Comparison of ENCODE assay signal across 18 cellular contexts in genomic region chr22:21650280-21650679, GRCh38. TPM values are rescaled to one million over a fixed set of nuclear protein-coding genes. Genes with fewer than 3 reads are reported as not detected.
DNase-seq lines count a peak whose midpoint lies in the region; ATAC-seq, FAIRE-seq and TF ChIP-seq lines count a peak whose summit lies in the region.
"Had no signal": no experiment of that assay in that cellular context is flagged by ENCODE, and none has a peak within 500 bp of the region (broad histone marks: within the 10 kb centered on the region; RNA-seq: fewer than 3 reads in every experiment).

No MANE protein-coding gene starts in this region.

- H3K27me3 ChIP-seq in OCI-LY1 (ENCODE audit: insufficient read depth, low read length) (no peaks in the 10 kb centered on the region), K562 (ENCODE audit: control insufficient read depth in 2 of 2, insufficient read depth in 2 of 2, low read length in 2 of 2) (no peaks in the 10 kb centered on the region), foreskin keratinocyte (no peaks in the 10 kb centered on the region)

- H3F3A ChIP-seq in OCI-LY1 (ENCODE audit: insufficient read depth, low read length): no peaks in the 10 kb centered on the region

- no peaks in the 10 kb centered on the region for H3K9me3 Mint-ChIP-seq in activated naive CD4-positive, alpha-beta T cell treated with anti-CD3 and anti-CD28 coated beads, Interleukin-2, amount 10 ng/mL, durations not matched to agents 7 days and 5 days
- H3K9me3 Mint-ChIP-seq in activated naive CD4-positive, alpha-beta T cell treated with anti-CD3 and anti-CD28 coated beads, Interleukin-2, amount 50 U/mL, for 72 hours: no peaks in the 10 kb centered on the region
- H3K9me3 Mint-ChIP-seq in stimulated activated effector memory CD8-positive, alpha-beta T cell treated with anti-CD3 and anti-CD28 coated beads, Interleukin-12 subunit alpha, Interleukin-12 subunit beta, amount 100 ng/mL, for 72 hours: no peaks in the 10 kb centered on the region

- peaks cover 37% of the 10 kb centered on the region for H3K36me3 ChIP-seq in OCI-LY1 (ENCODE audit: insufficient read depth, low read length)
- H3K36me3 ChIP-seq in K562 (ENCODE audit: control insufficient read depth, insufficient read depth, low read length): peaks cover 66% of the 10 kb centered on the region
- H3K36me3 ChIP-seq: thoracic aorta had no signal

- intact Hi-C loops in K562 (cut with micrococcal nuclease): loop anchor here (10.0 kb wide), 1 partner anchor 795 kb away; the partner anchor contains the start of genes PI4KA and SNAP29

- H3K9me1 ChIP-seq in K562 (ENCODE audit: control insufficient read depth, insufficient read depth, low read length): peaks cover 18% of the 10 kb centered on the region

- CTCF ChIA-PET in activated naive CD4-positive, alpha-beta T cell treated with anti-CD3 and anti-CD28 coated beads, Interleukin-2, amount 10 ng/mL, durations not matched to agents 7 days and 5 days (lab: Charles Lee): interaction anchor here (0.6 to 4.1 kb wide), 2 partner anchors 8 to 20 kb away, joined by 3 to 19 read pairs; partner anchors contain the start of gene SDF2L1
- CTCF ChIA-PET in K562 (lab: Yijun Ruan, JAX; ENCODE audit: low intra/inter-chr PET ratio): interaction anchor here (1.0 kb wide), 1 partner anchor 79 kb away, joined by 3 read pairs; no protein-coding TSS in a partner anchor

- peak overlapping the region; percentile 53 for H3K27ac ChIP-seq in OCI-LY1 (ENCODE audit: low read depth, low read length, poor library complexity, severe bottlenecking)
- 0 out of 3 replicates have a peak overlapping the region, but pooled peaks have one; percentile 0 for H3K27ac ChIP-seq in K562 (ENCODE audit: extremely low read depth, low read depth, low read length)
- no peak overlapping the region for H3K27ac ChIP-seq in foreskin keratinocyte
- H3K27ac ChIP-seq: coronary artery, SK-N-MC, thoracic aorta had no signal

- FAIRE-seq in K562 (lab: Jason Lieb, UNC): no peak
- FAIRE-seq: frontal cortex had no signal

- WGBS in K562 (ENCODE audit: insufficient coverage, low coverage, missing lambda C conversion rate): 48% methylated on average over 7 of the region's 7 CpGs

- TF ChIP-seq RAD21 in K562 (CRISPR knock-in tag; conservative IDR thresholded peaks at IDR 0.05 in 1 of 2, IDR thresholded peaks at IDR 0.05 in 1 of 2): no peak

- H3K4me3 Mint-ChIP-seq in activated naive CD4-positive, alpha-beta T cell treated with anti-CD3 and anti-CD28 coated beads, Interleukin-2, amount 10 ng/mL, durations not matched to agents 7 days and 5 days: peak overlapping the region; percentile 93
- H3K4me3 Mint-ChIP-seq in stimulated activated effector memory CD8-positive, alpha-beta T cell treated with anti-CD3 and anti-CD28 coated beads, Interleukin-12 subunit alpha, Interleukin-12 subunit beta, amount 100 ng/mL, for 72 hours: peak overlapping the region; percentile 89

- H3K79me2 ChIP-seq in OCI-LY1 (ENCODE audit: insufficient read depth, low read length): no peaks in the 10 kb centered on the region
- H3K79me2 ChIP-seq in K562 (ENCODE audit: control insufficient read depth, insufficient read depth, low read length): peaks cover 27% of the 10 kb centered on the region

- H4K20me1 ChIP-seq in OCI-LY1 (ENCODE audit: insufficient read depth, low read length) (no peaks in the 10 kb centered on the region), K562 (replicated peaks; ENCODE audit: control insufficient read depth, insufficient read depth, low read length) (peaks cover 19% of the 10 kb centered on the region)

- TF ChIP-seq CTCF in OCI-LY1 (IDR thresholded peaks at IDR 0.05; ENCODE audit: low read length) (no peak), K562 (IDR thresholded peaks at IDR 0.05 in 2 of 3, conservative IDR thresholded peaks at IDR 0.05 in 1 of 3; ENCODE audit: insufficient read depth in 2 of 3, low read depth in 1 of 3, low read length in 3 of 3) (0 out of 6 replicates have a peak, but pooled peaks of 1 of the 3 experiments have one; percentile 5), foreskin keratinocyte (conservative IDR thresholded peaks at IDR 0.05) (no peak)

- peaks cover 24% of the 10 kb centered on the region for H3K4me1 ChIP-seq in OCI-LY1 (ENCODE audit: insufficient read depth, low read length, severe bottlenecking)
- peaks cover 29 to 39% of the 10 kb centered on the region in 2 experiments for H3K4me1 ChIP-seq in K562 (replicated peaks in 1 of 2; ENCODE audit: control insufficient read depth in 2 of 2, insufficient read depth in 2 of 2, low read length in 2 of 2)
- H3K4me1 ChIP-seq in foreskin keratinocyte: no peaks in the 10 kb centered on the region

- H3K4me3 ChIP-seq in OCI-LY1 (ENCODE audit: low read depth, low read length, poor library complexity, severe bottlenecking) (no peak overlapping the region), K562 (no peak overlapping the region)
- H3K4me3 ChIP-seq: coronary artery had no signal

- in situ Hi-C loops in K562 (cut with MboI): loop anchor here (25.0 kb wide), 1 partner anchor 1313 kb away; no protein-coding TSS in a partner anchor

- POLR2A ChIA-PET in K562 (lab: Yijun Ruan, JAX): interaction anchor here (1.6 to 75.5 kb wide), 4 partner anchors 9 to 82 kb away, joined by 8 to 4622 read pairs (median 96); partner anchors contain the start of genes CCDC116, PPIL2, SDF2L1 and YDJC

- H2AFZ ChIP-seq in OCI-LY1 (ENCODE audit: low read length): no peak overlapping the region
- no peak overlapping the region for H2AFZ ChIP-seq in K562 (ENCODE audit: low read depth, low read length)

- no peaks in the 10 kb centered on the region for H3K27me3 Mint-ChIP-seq in activated naive CD4-positive, alpha-beta T cell treated with anti-CD3 and anti-CD28 coated beads, Interleukin-2, amount 10 ng/mL, durations not matched to agents 7 days and 5 days

- H3K27ac Mint-ChIP-seq in activated naive CD4-positive, alpha-beta T cell treated with anti-CD3 and anti-CD28 coated beads, Interleukin-2, amount 10 ng/mL, durations not matched to agents 7 days and 5 days: no peak overlapping the region
- H3K27ac Mint-ChIP-seq in activated naive CD4-positive, alpha-beta T cell treated with anti-CD3 and anti-CD28 coated beads, Interleukin-2, amount 50 U/mL, for 72 hours: peak overlapping the region in 1 of 2 donors; percentile 56
- H3K27ac Mint-ChIP-seq in stimulated activated effector memory CD8-positive, alpha-beta T cell treated with anti-CD3 and anti-CD28 coated beads, Interleukin-12 subunit alpha, Interleukin-12 subunit beta, amount 100 ng/mL, for 72 hours: no peak overlapping the region

- TF ChIP-seq POLR2A in K562 (conservative IDR thresholded peaks at IDR 0.05): no peak

- peaks cover 18% of the 10 kb centered on the region for H3K36me3 Mint-ChIP-seq in activated naive CD4-positive, alpha-beta T cell treated with anti-CD3 and anti-CD28 coated beads, Interleukin-2, amount 10 ng/mL, durations not matched to agents 7 days and 5 days
- H3K36me3 Mint-ChIP-seq in activated naive CD4-positive, alpha-beta T cell treated with anti-CD3 and anti-CD28 coated beads, Interleukin-2, amount 50 U/mL, for 72 hours: peaks cover 5 to 9% of the 10 kb centered on the region in 2 donors
- H3K36me3 Mint-ChIP-seq in stimulated activated effector memory CD8-positive, alpha-beta T cell treated with anti-CD3 and anti-CD28 coated beads, Interleukin-12 subunit alpha, Interleukin-12 subunit beta, amount 100 ng/mL, for 72 hours: peaks cover 41% of the 10 kb centered on the region

- H3K9ac ChIP-seq in OCI-LY1 (ENCODE audit: low read length) (no peak overlapping the region), K562 (ENCODE audit: insufficient read depth in 1 of 2, low read depth in 2 of 2, low read length in 2 of 2) (peak overlapping the region in 1 of 2 experiments; percentile 1; a peak in 1 of 4 replicates)

- 0 out of 2 replicates have a peak, but pooled peaks have one; percentile 12 for TF ChIP-seq EP300 in K562 (IDR thresholded peaks at IDR 0.05; ENCODE audit: low read length)

- no peaks in the 10 kb centered on the region for H3K9me2 ChIP-seq in OCI-LY1 (ENCODE audit: low read depth, low read length)

- ATAC-seq in activated naive CD4-positive, alpha-beta T cell treated with anti-CD3 and anti-CD28 coated beads, Interleukin-2, amount 50 U/mL, for 72 hours: no peak
- no peak for ATAC-seq in K562
- ATAC-seq in stimulated activated effector memory CD8-positive, alpha-beta T cell treated with anti-CD3 and anti-CD28 coated beads, Interleukin-12 subunit alpha, Interleukin-12 subunit beta, amount 100 ng/mL, for 72 hours: no peak
- ATAC-seq in foreskin keratinocyte: no peak

- H3K9me3 ChIP-seq in OCI-LY1 (ENCODE audit: low read length): no peaks in the 10 kb centered on the region
- no peaks in the 10 kb centered on the region for H3K9me3 ChIP-seq in K562 (replicated peaks; ENCODE audit: control insufficient read depth, insufficient read depth, low read depth, low read length)
- H3K9me3 ChIP-seq: thoracic aorta had no signal

- no peak overlapping the region for H3K4me2 ChIP-seq in OCI-LY1 (ENCODE audit: low read length)
- H3K4me2 ChIP-seq in K562 (ENCODE audit: insufficient read depth, low read length): no peak overlapping the region

- DNase-seq in activated naive CD4-positive, alpha-beta T cell treated with anti-CD3 and anti-CD28 coated beads, Interleukin-2, amount 10 ng/mL, durations not matched to agents 7 days and 5 days: no peak
- DNase-seq in activated naive CD4-positive, alpha-beta T cell treated with anti-CD3 and anti-CD28 coated beads, Interleukin-2, amount 50 U/mL, for 72 hours (ENCODE audit: low spot score in 2 of 2): no peak
- DNase-seq in K562 (ENCODE audit: extremely low read depth in 1 of 4, low spot score in 3 of 4): peak in 1 of 4 experiments; percentile 54
- DNase-seq in stimulated activated effector memory CD8-positive, alpha-beta T cell treated with anti-CD3 and anti-CD28 coated beads, Interleukin-12 subunit alpha, Interleukin-12 subunit beta, amount 100 ng/mL, for 72 hours (ENCODE audit: low spot score in 2 of 2): no peak
- no peak for DNase-seq in DMS53 treated with DMSO at 0.1 percent for 48 hours (lab: John Stamatoyannopoulos, UW; ENCODE audit: unreplicated experiment)
- DNase-seq in NCI-H128 (lab: John Stamatoyannopoulos, UW; ENCODE audit: unreplicated experiment): no peak
- DNase-seq in foreskin keratinocyte: no peak
- DNase-seq: GOT3; IMR-90; NCI-H69; posterior cingulate gyrus; stimulated activated CD4-positive, alpha-beta T cell treated with anti-CD3 and anti-CD28 coated beads, Interleukin-2, amount 100 ng/mL, for 48 hours had no signal

- BruUV-seq in K562 (replicated peaks; lab: Mats Ljungman, UMichigan): no TSS peak

- peaks cover 35% of the 10 kb centered on the region for H3K4me1 Mint-ChIP-seq in activated naive CD4-positive, alpha-beta T cell treated with anti-CD3 and anti-CD28 coated beads, Interleukin-2, amount 10 ng/mL, durations not matched to agents 7 days and 5 days
- H3K4me1 Mint-ChIP-seq in stimulated activated effector memory CD8-positive, alpha-beta T cell treated with anti-CD3 and anti-CD28 coated beads, Interleukin-12 subunit alpha, Interleukin-12 subunit beta, amount 100 ng/mL, for 72 hours: peaks cover 29% of the 10 kb centered on the region

RNA-seq across cellular contexts. Expression of gene SDF2L1, which starts 8.2 kb away (rescaled TPM):
- 10 to 100 TPM; 25.3 to 27.8 TPM for total RNA-seq in activated naive CD4-positive, alpha-beta T cell treated with anti-CD3 and anti-CD28 coated beads, Interleukin-2, amount 50 U/mL, for 72 hours
- 72.2 and 221 TPM in 2 replicates for total RNA-seq in K562 (2011; cell fraction: chromatin; rRNA removed; ENCODE audit: low replicate concordance)
- total RNA-seq in K562 (2011; cell fraction: nucleolus; rRNA removed): 489 and 555 TPM in 2 replicates
- 263 and 279 TPM in 2 replicates for total RNA-seq in K562 (2011; cell fraction: nucleoplasm; rRNA removed)
- total RNA-seq in K562 (2014; rRNA removed) (894 and 989 TPM in 2 replicates), K562 (2014; rRNA removed; fragmentation: Illumina TruSeq; extraction: Trizol) (41.9 and 82.9 TPM in 2 replicates), K562 (2015; rRNA removed; fragmentation: Illumina TruSeq; extraction: Trizol) (135 and 153 TPM in 2 replicates), K562 (2021) (551 and 557 TPM in 2 replicates), foreskin keratinocyte (65.4 and 72.1 TPM in 2 replicates)
- polyA plus RNA-seq in K562 (2011; rRNA removed) (124 and 218 TPM in 2 replicates), K562 (2014; fragmentation: Illumina TruSeq; extraction: Trizol) (33.8 and 82.2 TPM in 2 replicates), K562 (2014; fragmentation: Nextera tagmentation; extraction: Ambion mirVana) (10 to 100 TPM; 15.1 to 34.8 TPM), K562 (2014; rRNA removed) (666 and 827 TPM in 2 replicates), foreskin keratinocyte (107 and 146 TPM in 2 replicates)
- polyA plus RNA-seq in K562 (2011; cell fraction: cytosol; rRNA removed): 273 and 603 TPM in 2 replicates
- 110 and 123 TPM in 2 replicates for polyA plus RNA-seq in K562 (2011; cell fraction: nucleus; rRNA removed)
- 384 and 632 TPM in 2 replicates for polyA plus RNA-seq in K562 (2012)
- polyA minus RNA-seq in K562 (2011; rRNA and poly(A)+ RNA removed): 50.1 and 80.5 TPM in 2 replicates
- 107 and 114 TPM in 2 replicates for polyA minus RNA-seq in K562 (2011; cell fraction: cytosol; rRNA and poly(A)+ RNA removed)
- polyA minus RNA-seq in K562 (2011; cell fraction: nucleus; rRNA and poly(A)+ RNA removed): 37.7 and 69.6 TPM in 2 replicates

RNA-seq across cellular contexts. Expression of gene PPIL2, which starts 15.5 kb away (rescaled TPM):
- 10 to 100 TPM; 33.9 to 50.5 TPM for total RNA-seq in activated naive CD4-positive, alpha-beta T cell treated with anti-CD3 and anti-CD28 coated beads, Interleukin-2, amount 50 U/mL, for 72 hours
- 1,132 and 1,539 TPM in 2 replicates for total RNA-seq in K562 (2011; cell fraction: chromatin; rRNA removed; ENCODE audit: low replicate concordance)
- 736 and 826 TPM in 2 replicates for total RNA-seq in K562 (2011; cell fraction: nucleolus; rRNA removed)
- total RNA-seq in K562 (2011; cell fraction: nucleoplasm; rRNA removed): 718 and 814 TPM in 2 replicates
- total RNA-seq in K562 (2014; rRNA removed): 174 and 195 TPM in 2 replicates
- 104 and 115 TPM in 2 replicates for total RNA-seq in K562 (2014; rRNA removed; fragmentation: Illumina TruSeq; extraction: Trizol)
- 170 and 172 TPM in 2 replicates for total RNA-seq in K562 (2015; rRNA removed; fragmentation: Illumina TruSeq; extraction: Trizol)
- 251 and 267 TPM in 2 replicates for total RNA-seq in K562 (2021)
- polyA plus RNA-seq in K562 (2011; rRNA removed): 193 and 247 TPM in 2 replicates
- polyA plus RNA-seq in K562 (2011; cell fraction: cytosol; rRNA removed): 143 and 211 TPM in 2 replicates
- 801 and 951 TPM in 2 replicates for polyA plus RNA-seq in K562 (2011; cell fraction: nucleus; rRNA removed)
- polyA plus RNA-seq in K562 (2012): 185 and 193 TPM in 2 replicates
- 250 and 261 TPM in 2 replicates for polyA plus RNA-seq in K562 (2014; fragmentation: Illumina TruSeq; extraction: Trizol)
- polyA plus RNA-seq in K562 (2014; fragmentation: Nextera tagmentation; extraction: Ambion mirVana): 10 to 100 TPM; 13.2 to 28.8 TPM
- polyA plus RNA-seq in K562 (2014; rRNA removed): 268 and 298 TPM in 2 replicates
- 228 and 271 TPM in 2 replicates for polyA minus RNA-seq in K562 (2011; rRNA and poly(A)+ RNA removed)
- polyA minus RNA-seq in K562 (2011; cell fraction: cytosol; rRNA and poly(A)+ RNA removed): 95.6 and 98.4 TPM in 2 replicates
- 325 and 509 TPM in 2 replicates for polyA minus RNA-seq in K562 (2011; cell fraction: nucleus; rRNA and poly(A)+ RNA removed)
- 29.0 and 31.3 TPM in 2 replicates for total RNA-seq in foreskin keratinocyte
- 20.6 and 22.6 TPM in 2 replicates for polyA plus RNA-seq in foreskin keratinocyte

RNA-seq across cellular contexts. Expression of gene CCDC116, which starts 17.7 kb away (rescaled TPM):
- under 1 TPM in 1 of 2 donors, not detected in 1; 0.54 TPM for total RNA-seq in activated naive CD4-positive, alpha-beta T cell treated with anti-CD3 and anti-CD28 coated beads, Interleukin-2, amount 50 U/mL, for 72 hours
- total RNA-seq in K562 (2011; cell fraction: chromatin; rRNA removed; ENCODE audit: low replicate concordance): 11.2 and 34.3 TPM in 2 replicates
- total RNA-seq in K562 (2011; cell fraction: nucleolus; rRNA removed): 28.7 and 33.9 TPM in 2 replicates
- total RNA-seq in K562 (2011; cell fraction: nucleoplasm; rRNA removed): 18.1 and 19.5 TPM in 2 replicates
- 9.3 and 13.6 TPM in 2 replicates for total RNA-seq in K562 (2014; rRNA removed)
- total RNA-seq in K562 (2014; rRNA removed; fragmentation: Illumina TruSeq; extraction: Trizol): 2.1 and 2.8 TPM in 2 replicates
- total RNA-seq in K562 (2015; rRNA removed; fragmentation: Illumina TruSeq; extraction: Trizol): 4.7 and 5.2 TPM in 2 replicates
- total RNA-seq in K562 (2021): 11.3 and 15.6 TPM in 2 replicates
- polyA plus RNA-seq in K562 (2011; rRNA removed): 1.6 and 2.1 TPM in 2 replicates
- polyA plus RNA-seq in K562 (2011; cell fraction: cytosol; rRNA removed): 1.8 and 5.8 TPM in 2 replicates
- polyA plus RNA-seq in K562 (2011; cell fraction: nucleus; rRNA removed): 6.5 and 19.5 TPM in 2 replicates
- 5.2 and 6.4 TPM in 2 replicates for polyA plus RNA-seq in K562 (2012)
- 6.3 and 8.9 TPM in 2 replicates for polyA plus RNA-seq in K562 (2014; fragmentation: Illumina TruSeq; extraction: Trizol)
- 1 to 10 TPM; 1.6 to 2.3 TPM for polyA plus RNA-seq in K562 (2014; fragmentation: Nextera tagmentation; extraction: Ambion mirVana)
- 7.1 and 8.6 TPM in 2 replicates for polyA plus RNA-seq in K562 (2014; rRNA removed)
- polyA minus RNA-seq in K562 (2011; rRNA and poly(A)+ RNA removed): 1.3 and 1.8 TPM in 2 replicates
- 1.5 and 3.9 TPM in 2 replicates for polyA minus RNA-seq in K562 (2011; cell fraction: cytosol; rRNA and poly(A)+ RNA removed)
- polyA minus RNA-seq in K562 (2011; cell fraction: nucleus; rRNA and poly(A)+ RNA removed): 8.3 and 12.3 TPM in 2 replicates
- total RNA-seq in foreskin keratinocyte: 0.07 and 0.10 TPM in 2 replicates
- 0.08 and 0.11 TPM in 2 replicates for polyA plus RNA-seq in foreskin keratinocyte
- total RNA-seq: frontal cortex, skeletal muscle tissue had no signal

RNA-seq across cellular contexts. Expression of gene YDJC, which starts 20.5 kb away (rescaled TPM):
- 10 to 100 TPM; 26.9 to 47.9 TPM for total RNA-seq in activated naive CD4-positive, alpha-beta T cell treated with anti-CD3 and anti-CD28 coated beads, Interleukin-2, amount 50 U/mL, for 72 hours
- total RNA-seq in K562 (2011; cell fraction: chromatin; rRNA removed; ENCODE audit: low replicate concordance): 121 and 504 TPM in 2 replicates
- total RNA-seq in K562 (2011; cell fraction: nucleolus; rRNA removed): 857 and 885 TPM in 2 replicates
- total RNA-seq in K562 (2011; cell fraction: nucleoplasm; rRNA removed): 325 and 370 TPM in 2 replicates
- total RNA-seq in K562 (2014; rRNA removed) (871 and 1,007 TPM in 2 replicates), K562 (2014; rRNA removed; fragmentation: Illumina TruSeq; extraction: Trizol) (69.0 and 87.5 TPM in 2 replicates), K562 (2015; rRNA removed; fragmentation: Illumina TruSeq; extraction: Trizol) (164 and 196 TPM in 2 replicates), K562 (2021) (626 and 641 TPM in 2 replicates), foreskin keratinocyte (43.9 and 44.9 TPM in 2 replicates)
- polyA plus RNA-seq in K562 (2011; rRNA removed) (203 and 277 TPM in 2 replicates), K562 (2014; fragmentation: Illumina TruSeq; extraction: Trizol) (106 and 159 TPM in 2 replicates), K562 (2014; fragmentation: Nextera tagmentation; extraction: Ambion mirVana) (10 to 100 TPM; 13.5 to 23.5 TPM), K562 (2014; rRNA removed) (707 and 732 TPM in 2 replicates), foreskin keratinocyte (63.5 and 65.7 TPM in 2 replicates)
- polyA plus RNA-seq in K562 (2011; cell fraction: cytosol; rRNA removed): 382 and 1,449 TPM in 2 replicates
- 629 and 1,089 TPM in 2 replicates for polyA plus RNA-seq in K562 (2011; cell fraction: nucleus; rRNA removed)
- 282 and 288 TPM in 2 replicates for polyA plus RNA-seq in K562 (2012)
- polyA minus RNA-seq in K562 (2011; rRNA and poly(A)+ RNA removed): 35.0 and 44.2 TPM in 2 replicates
- 212 and 264 TPM in 2 replicates for polyA minus RNA-seq in K562 (2011; cell fraction: cytosol; rRNA and poly(A)+ RNA removed)
- 294 and 313 TPM in 2 replicates for polyA minus RNA-seq in K562 (2011; cell fraction: nucleus; rRNA and poly(A)+ RNA removed)
